8 cellular contexts compared by ENCODE assay signal in genomic region chr13:19960673-19961015, GRCh38. TPM values are rescaled to one million over a fixed set of nuclear protein-coding genes. Genes with fewer than 3 reads are reported as not detected.
DNase-seq lines count a peak whose midpoint lies in the region; ATAC-seq, FAIRE-seq and TF ChIP-seq lines count a peak whose summit lies in the region.

No MANE protein-coding gene starts in this region.

- H3K4me1 ChIP-seq in Peyer's patch = peaks cover 0 to 24% (median 5%) of the 10 kb centered on the region in 4 donors

- TF ChIP-seq POLR2A in Peyer's patch (IDR thresholded peaks at IDR 0.05) = no peak

- peaks cover 13% of the 10 kb centered on the region for H3K4me1 Mint-ChIP-seq in endothelial cell (ENCODE audit: unreplicated experiment)

- DNase-seq in GM19239 (ENCODE audit: insufficient read length, low spot score) = no peak
- DNase-seq in Peyer's patch = no peak
- no peak for DNase-seq in endothelial cell (ENCODE audit: low spot score)
- peak; percentile 31 for DNase-seq in pons (ENCODE audit: low spot score)
- DNase-seq in GM10248 (ENCODE audit: extremely low spot score) = no peak
- DNase-seq in stimulated activated CD4-positive, alpha-beta T cell treated with anti-CD3 and anti-CD28 coated beads, Interleukin-4, amount 100 ng/mL, for 24 hours = no peak

- peaks cover 6% of the 10 kb centered on the region for H3K36me3 Mint-ChIP-seq in endothelial cell (ENCODE audit: low read depth, unreplicated experiment)

- no peak for ATAC-seq in HG03025 (IDR thresholded peaks at IDR 0.05; ENCODE audit: low FRiP score, unreplicated experiment)
- no peak for ATAC-seq in GM18517 (IDR thresholded peaks at IDR 0.05; ENCODE audit: unreplicated experiment)

- POLR2A ChIA-PET in GM10248 (lab: Yijun Ruan, JAX) = no interaction called here

- H3K4me3 ChIP-seq in Peyer's patch = peak overlapping the region in 3 of 4 donors; percentile 76 to 93 (median 88)

- peak overlapping the region; percentile 97 for H3K4me3 Mint-ChIP-seq in endothelial cell (ENCODE audit: unreplicated experiment)

- CTCF ChIA-PET in GM10248 (lab: Yijun Ruan, JAX) = interaction anchor here (0.7 to 1.1 kb wide), 4 partner anchors 15 to 113 kb away, joined by 3 to 5 read pairs (median 4); no protein-coding TSS in a partner anchor

- no peaks in the 10 kb centered on the region for H3K9me3 ChIP-seq in Peyer's patch

- H3K36me3 ChIP-seq in Peyer's patch = peaks cover 0 to 28% (median 0%) of the 10 kb centered on the region in 3 donors

- no peaks in the 10 kb centered on the region for H3K9me3 Mint-ChIP-seq in endothelial cell (ENCODE audit: unreplicated experiment)

- TF ChIP-seq CTCF in Peyer's patch (IDR thresholded peaks at IDR 0.05) = no peak
- no peak for TF ChIP-seq CTCF in endothelial cell (IDR thresholded peaks at IDR 0.05; ENCODE audit: unreplicated experiment)
- no peak for TF ChIP-seq CTCF in GM10248 (IDR thresholded peaks at IDR 0.05; ENCODE audit: control extremely low read depth, extremely low read depth, low read depth, missing control alignments)

- peaks cover 11% of the 10 kb centered on the region for H3K27me3 Mint-ChIP-seq in endothelial cell (ENCODE audit: unreplicated experiment)

- peak overlapping the region in 3 of 4 donors; percentile 98 to 99 (median 99) for H3K27ac ChIP-seq in Peyer's patch

- FAIRE-seq in GM19239 (lab: Jason Lieb, UNC) = peak; percentile 88

- H3K27ac Mint-ChIP-seq in endothelial cell (ENCODE audit: unreplicated experiment) = peak overlapping the region; percentile 81

- no peaks in the 10 kb centered on the region for H3K27me3 ChIP-seq in Peyer's patch

RNA-seq across cellular contexts. Expression of gene ZMYM2, which starts 2.1 kb away (rescaled TPM):
- total RNA-seq in Peyer's patch = 100 to 1,000 TPM in 1 of 4 donors, 10 to 100 TPM in 3; 50.3 to 149 (median 77.1) TPM
- total RNA-seq in endothelial cell (ENCODE audit: unreplicated experiment) = 124 TPM
